Comparison of ENCODE assay signal across 1 cellular context in genomic region chrX:130704053-130705038, GRCh38.
TF ChIP-seq lines count a peak whose summit lies in the region.

No MANE protein-coding gene starts in this region.

TF ChIP-seq in HepG2, 621 proteins besides CTCF, POLR2A, EP300 and RAD21 (continued from another document and continues in another):
- no peak for TF ChIP-seq E2F2 (CRISPR knock-in tag; IDR thresholded peaks at IDR 0.05; ENCODE audit: borderline replicate concordance)
- TF ChIP-seq ZBTB1 (CRISPR knock-in tag; IDR thresholded peaks at IDR 0.05; ENCODE audit: borderline replicate concordance) = no peak
- TF ChIP-seq MAX (IDR thresholded peaks at IDR 0.05) = no peak
- TF ChIP-seq SRSF1 (optimal IDR thresholded peaks at IDR 0.05; ENCODE audit: low read depth, low read length) = no peak
- no peak for TF ChIP-seq ATF7-NPFF (CRISPR knock-in tag; IDR thresholded peaks at IDR 0.05; ENCODE audit: low read depth)
- TF ChIP-seq ASH2L (IDR thresholded peaks at IDR 0.05; ENCODE audit: insufficient read length, low read depth, low read length) = peak; percentile 29
- TF ChIP-seq NRL (CRISPR knock-in tag; IDR thresholded peaks at IDR 0.05; ENCODE audit: borderline replicate concordance) = no peak
- TF ChIP-seq NR3C1 (CRISPR knock-in tag; IDR thresholded peaks at IDR 0.05) = no peak
- no peak for TF ChIP-seq ZBTB4 (CRISPR knock-in tag; IDR thresholded peaks at IDR 0.05; ENCODE audit: borderline replicate concordance)
- TF ChIP-seq THAP7 (CRISPR knock-in tag; IDR thresholded peaks at IDR 0.05) = no peak
- no peak for TF ChIP-seq ZNF720 (CRISPR knock-in tag; IDR thresholded peaks at IDR 0.05)
- TF ChIP-seq ARID5B (CRISPR knock-in tag; IDR thresholded peaks at IDR 0.05) = peak; percentile 38; the same call in 1 of the 2 replicates
- no peak for TF ChIP-seq ZNF816 (CRISPR knock-in tag; IDR thresholded peaks at IDR 0.05; ENCODE audit: borderline replicate concordance)
- no peak for TF ChIP-seq MTF2 (CRISPR knock-in tag; IDR thresholded peaks at IDR 0.05; ENCODE audit: borderline replicate concordance)
- TF ChIP-seq TRIM24 (CRISPR knock-in tag; IDR thresholded peaks at IDR 0.05) = no peak
- TF ChIP-seq FOSL2 (CRISPR knock-in tag; IDR thresholded peaks at IDR 0.05) = peak; percentile 53
- TF ChIP-seq MAFF (IDR thresholded peaks at IDR 0.05; ENCODE audit: low read depth, low read length) = no peak
- no peak for TF ChIP-seq ZNF598 (CRISPR knock-in tag; IDR thresholded peaks at IDR 0.05; ENCODE audit: borderline replicate concordance)
- TF ChIP-seq ZNF781 (CRISPR knock-in tag; IDR thresholded peaks at IDR 0.05; ENCODE audit: borderline replicate concordance, not compliant biosample characterization) = no peak
- no peak for TF ChIP-seq ZNF644 (CRISPR knock-in tag; IDR thresholded peaks at IDR 0.05; ENCODE audit: low read depth)
- no peak for TF ChIP-seq YY1 (IDR thresholded peaks at IDR 0.05; ENCODE audit: insufficient read depth, insufficient replicate concordance, low read depth, low read length)
- no peak for TF ChIP-seq MIER2 (CRISPR knock-in tag; IDR thresholded peaks at IDR 0.05)
- TF ChIP-seq ZFX (CRISPR knock-in tag; IDR thresholded peaks at IDR 0.05; ENCODE audit: low read depth) = no peak
- no peak for TF ChIP-seq PCBP1 (IDR thresholded peaks at IDR 0.05; ENCODE audit: borderline replicate concordance, low read depth, low read length)
- TF ChIP-seq TSC22D2 (CRISPR knock-in tag; IDR thresholded peaks at IDR 0.05; ENCODE audit: borderline replicate concordance) = no peak
- no peak for TF ChIP-seq TEF (CRISPR knock-in tag; IDR thresholded peaks at IDR 0.05)
- no peak for TF ChIP-seq HNRNPH1 (optimal IDR thresholded peaks at IDR 0.05; ENCODE audit: low read depth, low read length)
- TF ChIP-seq U2AF2 (IDR thresholded peaks at IDR 0.05; ENCODE audit: low read depth, low read length) = no peak
- TF ChIP-seq HNRNPL (IDR thresholded peaks at IDR 0.05; ENCODE audit: low read depth, low read length) = no peak
- no peak for TF ChIP-seq ZNF234 (CRISPR knock-in tag; conservative IDR thresholded peaks at IDR 0.05)
- TF ChIP-seq NFATC3 (CRISPR knock-in tag; IDR thresholded peaks at IDR 0.05) = no peak
- TF ChIP-seq TBL1XR1 (IDR thresholded peaks at IDR 0.05; ENCODE audit: borderline replicate concordance, low read length, partially characterized antibody) = no peak
- no peak for TF ChIP-seq HHEX (CRISPR knock-in tag; IDR thresholded peaks at IDR 0.05)
- TF ChIP-seq SOX13 (IDR thresholded peaks at IDR 0.05) = no peak
- peak in 1 of 2 experiments; percentile 16; a peak in 1 of 4 replicates for TF ChIP-seq SOX13 (CRISPR knock-in tag; conservative IDR thresholded peaks at IDR 0.05 in 1 of 2, IDR thresholded peaks at IDR 0.05 in 1 of 2)
- TF ChIP-seq PAXIP1 (CRISPR knock-in tag; conservative IDR thresholded peaks at IDR 0.05) = peak; percentile 51; the same call in 1 of the 2 replicates
- no peak for TF ChIP-seq ZNF468 (CRISPR knock-in tag; IDR thresholded peaks at IDR 0.05)
- TF ChIP-seq PRMT3 (CRISPR knock-in tag; IDR thresholded peaks at IDR 0.05; ENCODE audit: borderline replicate concordance, low read depth) = no peak
- TF ChIP-seq RXRA (CRISPR knock-in tag; IDR thresholded peaks at IDR 0.05) = no peak
